ENCODE assay signal across 9 cellular contexts in genomic region chr2:237859082-237859433, GRCh38. TPM values are rescaled to one million over a fixed set of nuclear protein-coding genes. Genes with fewer than 3 reads are reported as not detected.
A peak's percentile ranks its signal among the peaks of the same experiment; 100 is the strongest.
DNase-seq lines count a peak whose midpoint lies in the region; ATAC-seq, FAIRE-seq and TF ChIP-seq lines count a peak whose summit lies in the region.
"Had no signal": no experiment of that assay in that cellular context is flagged by ENCODE, and none has a peak within 500 bp of the region (broad histone marks: within the 10 kb centered on the region; RNA-seq: fewer than 3 reads in every experiment).

No MANE protein-coding gene starts in this region.

- no peaks in the 10 kb centered on the region for H3K36me3 ChIP-seq in HepG2 (replicated peaks in 1 of 2; ENCODE audit: control insufficient read depth in 1 of 2, insufficient read depth in 2 of 2, low read length in 2 of 2)

- no peak for FAIRE-seq in HepG2 (lab: Jason Lieb, UNC)

- peaks cover 50% of the 10 kb centered on the region for H3K27me3 Mint-ChIP-seq in activated CD4-positive, alpha-beta T cell treated with anti-CD3 and anti-CD28 coated beads, Interleukin-2, amount 10 ng/mL, durations not matched to agents 24 days and 14 days
- H3K27me3 Mint-ChIP-seq in brain, result peaks cover 30% of the 10 kb centered on the region

- H3K9ac ChIP-seq in HepG2 (ENCODE audit: insufficient read depth, low read depth, low read length), result no peak overlapping the region

- TF ChIP-seq CTCF in brain (conservative IDR thresholded peaks at IDR 0.05) (no peak), HepG2 (CRISPR knock-in tag; IDR thresholded peaks at IDR 0.05) (no peak)

- DNase-seq in activated CD4-positive, alpha-beta T cell treated with anti-CD3 and anti-CD28 coated beads, Interleukin-2, amount 10 ng/mL, durations not matched to agents 24 days and 14 days, result no peak
- DNase-seq in activated CD4-positive, alpha-beta T cell treated with anti-CD3 and anti-CD28 coated beads, Interleukin-2, amount 50 U/mL, for 48 hours, result no peak
- DNase-seq in HepG2 (ENCODE audit: low spot score) (no peak), substantia nigra (lab: John Stamatoyannopoulos, UW) (no peak), SW 1271 (lab: John Stamatoyannopoulos, UW) (no peak), amygdala (lab: John Stamatoyannopoulos, UW) (no peak)

- H3K9me3 ChIP-seq in HepG2 (ENCODE audit: low read length), result no peaks in the 10 kb centered on the region

- BruUV-seq in HepG2 (replicated peaks; lab: Mats Ljungman, UMichigan), result no TSS peak

- H3K27ac Mint-ChIP-seq in activated CD4-positive, alpha-beta T cell treated with anti-CD3 and anti-CD28 coated beads, Interleukin-2, amount 10 ng/mL, durations not matched to agents 24 days and 14 days, result peak overlapping the region; percentile 0
- peak overlapping the region in 1 of 5 experiments; percentile 93 for H3K27ac Mint-ChIP-seq in brain

- H2AFZ ChIP-seq in HepG2 (ENCODE audit: low read length), result no peak overlapping the region

- H3K4me3 ChIP-seq in HepG2 (replicated peaks in 1 of 3; ENCODE audit: insufficient read depth in 1 of 3, low read depth in 2 of 3, low read length in 3 of 3), result peak overlapping the region in 1 of 3 experiments; percentile 61; a peak in 1 of 6 replicates

- H3K4me2 ChIP-seq in HepG2 (ENCODE audit: low read depth, low read length), result peak overlapping the region; percentile 73

- peak overlapping the region; percentile 65 for H3K4me3 Mint-ChIP-seq in activated CD4-positive, alpha-beta T cell treated with anti-CD3 and anti-CD28 coated beads, Interleukin-2, amount 10 ng/mL, durations not matched to agents 24 days and 14 days
- H3K4me3 Mint-ChIP-seq in brain, result peak overlapping the region; percentile 43 to 82 (median 76)

- no peaks in the 10 kb centered on the region for H3K79me2 ChIP-seq in HepG2 (ENCODE audit: insufficient read depth, low read length)

- in situ Hi-C loops in HepG2 (cut with HindIII; ENCODE audit: extremely low pct_ligation_motif_present, low pct_unique_long_range_greater_than_20kb), result loop anchor here (5.0 to 10.0 kb wide), 2 partner anchors 248 to 406 kb away; no protein-coding TSS in a partner anchor

- H3K4me1 Mint-ChIP-seq in activated CD4-positive, alpha-beta T cell treated with anti-CD3 and anti-CD28 coated beads, Interleukin-2, amount 10 ng/mL, durations not matched to agents 24 days and 14 days, result peaks cover 12% of the 10 kb centered on the region
- H3K4me1 Mint-ChIP-seq in brain, result peaks cover 35% of the 10 kb centered on the region

- WGBS in HepG2 (ENCODE audit: low lambda C conversion rate), result 67% methylated on average over 12 of the region's 15 CpGs

- CTCF ChIA-PET in HepG2 (lab: Yijun Ruan, JAX; ENCODE audit: low intra/inter-chr PET ratio, low total read pairs), result interaction anchor here (0.8 to 2.2 kb wide), 4 partner anchors 65 to 397 kb away, joined by 4 to 8 read pairs (median 6); no protein-coding TSS in a partner anchor

- TF ChIP-seq RAD21 in HepG2 (CRISPR knock-in tag; IDR thresholded peaks at IDR 0.05), result no peak

- POLR2A ChIA-PET in HepG2 (lab: Yijun Ruan, JAX), result interaction anchor here (1.1 kb wide), 2 partner anchors 380 to 405 kb away, joined by 4 read pairs; partner anchors contain the start of gene HES6

- no peak for TF ChIP-seq POLR2A in HepG2 (IDR thresholded peaks at IDR 0.05; ENCODE audit: insufficient read depth in 1 of 2, low read depth in 2 of 2, low read length in 2 of 2)

- intact Hi-C loops in activated CD4-positive, alpha-beta T cell treated with anti-CD3 and anti-CD28 coated beads, Interleukin-2, amount 10 ng/mL, durations not matched to agents 24 days and 14 days (cut with micrococcal nuclease), result loop anchor here (2.0 to 10.0 kb wide), 4 partner anchors 40 to 276 kb away; partner anchors contain the start of gene KLHL30
- intact Hi-C loops in HepG2 (cut with micrococcal nuclease; ENCODE audit: unreplicated experiment), result loop anchor here (5.0 kb wide), 1 partner anchor 278 kb away; the partner anchor contains the start of gene KLHL30

- H3K27ac ChIP-seq in HepG2 (ENCODE audit: extremely low read length, insufficient read depth, low read length), result no peak overlapping the region
- H3K27ac ChIP-seq in substantia nigra (ENCODE audit: low read depth, low read length, poor library complexity, severe bottlenecking), result peak overlapping the region; percentile 26

- no peak for TF ChIP-seq EP300 in HepG2 (IDR thresholded peaks at IDR 0.05; ENCODE audit: low read depth in 2 of 2, low read length in 2 of 2)
- TF ChIP-seq EP300 in HepG2 (CRISPR knock-in tag; IDR thresholded peaks at IDR 0.05; ENCODE audit: borderline replicate concordance), result no peak

- no peaks in the 10 kb centered on the region for H3K9me3 Mint-ChIP-seq in activated CD4-positive, alpha-beta T cell treated with anti-CD3 and anti-CD28 coated beads, Interleukin-2, amount 10 ng/mL, durations not matched to agents 24 days and 14 days
- H3K9me3 Mint-ChIP-seq in brain, result peaks cover 0 to 3% (median 0%) of the 10 kb centered on the region in 5 experiments
- H3K9me3 Mint-ChIP-seq: activated T-helper 2 cell treated with anti-CD3 and anti-CD28 coated beads, Interferon-gamma antibody, Interleukin-2, Interleukin-4, amounts not matched to agents 10 μg/mL and 5 μg/mL and 100 μg/mL, durations not matched to agents 14 hours and 24 hours and 36 hours had no signal

- no peaks in the 10 kb centered on the region for H4K20me1 ChIP-seq in HepG2 (ENCODE audit: insufficient read depth, low read length)

- no peaks in the 10 kb centered on the region for H3K36me3 Mint-ChIP-seq in activated CD4-positive, alpha-beta T cell treated with anti-CD3 and anti-CD28 coated beads, Interleukin-2, amount 10 ng/mL, durations not matched to agents 24 days and 14 days (ENCODE audit: low read depth)
- no peaks in the 10 kb centered on the region for H3K36me3 Mint-ChIP-seq in brain

- H3K4me1 ChIP-seq in HepG2 (ENCODE audit: insufficient read depth, low read length), result peaks cover 31% of the 10 kb centered on the region

- ATAC-seq in HepG2, result no peak
- ATAC-seq in GM18909 (IDR thresholded peaks at IDR 0.05; ENCODE audit: poor library complexity, unreplicated experiment), result no peak

- peaks cover 9 to 87% of the 10 kb centered on the region in 2 experiments; a peak in 4 of 5 replicates for H3K27me3 ChIP-seq in HepG2 (ENCODE audit: control insufficient read depth in 1 of 2, insufficient read depth in 2 of 2, low read length in 2 of 2)

TF ChIP-seq in HepG2, 621 proteins besides CTCF, POLR2A, EP300 and RAD21 (continues in another document):
- TF ChIP-seq ZBTB43 (CRISPR knock-in tag; conservative IDR thresholded peaks at IDR 0.05) (no peak), CEBPB (IDR thresholded peaks at IDR 0.05; ENCODE audit: borderline replicate concordance, low read depth, low read length) (no peak), ASH2L (IDR thresholded peaks at IDR 0.05; ENCODE audit: insufficient read length, low read depth, low read length) (no peak), ZNF280B (CRISPR knock-in tag; IDR thresholded peaks at IDR 0.05; ENCODE audit: borderline replicate concordance) (no peak)

RNA-seq across cellular contexts. Expression of gene RAMP1, which starts 0.4 kb away (rescaled TPM):
- total RNA-seq in activated CD4-positive, alpha-beta T cell treated with anti-CD3 and anti-CD28 coated beads, Interleukin-2, amount 10 ng/mL, durations not matched to agents 24 days and 14 days, result 17.6 TPM in 2 replicates
- polyA plus RNA-seq in brain (ENCODE audit: insufficient read depth, low read depth, low replicate concordance) (75.7 TPM), HepG2 (2011; rRNA removed) (0.61 and 1.9 TPM in 2 replicates)
- 0.29 TPM in 1 of 2 replicates, not detected in the other for total RNA-seq in HepG2 (2016; rRNA removed; fragmentation: Illumina TruSeq; extraction: Trizol)
- not detected in 2 replicates for total RNA-seq in HepG2 (2016; cell fraction: cytosol; rRNA removed; fragmentation: Illumina TruSeq; extraction: Trizol; ENCODE audit: low read depth)
- total RNA-seq in HepG2 (2016; cell fraction: insoluble cytoplasmic fraction; rRNA removed; fragmentation: Illumina TruSeq; extraction: Trizol), result 0.17 TPM in 1 of 2 replicates, not detected in the other
- 0.19 TPM in 1 of 2 replicates, not detected in the other for total RNA-seq in HepG2 (2016; cell fraction: membrane; rRNA removed; fragmentation: Illumina TruSeq; extraction: Trizol)
- total RNA-seq in HepG2 (2016; cell fraction: nucleus; rRNA removed; fragmentation: Illumina TruSeq; extraction: Trizol), result not detected in 2 replicates
- polyA plus RNA-seq in HepG2 (2011; cell fraction: cytosol; rRNA removed), result 0.83 and 1.1 TPM in 2 replicates
- 0.68 and 1.2 TPM in 2 replicates for polyA plus RNA-seq in HepG2 (2011; cell fraction: nucleus; rRNA removed)
- 0.19 and 1.2 TPM in 2 replicates for polyA plus RNA-seq in HepG2 (2012)
- 0.24 TPM in 1 of 2 replicates, not detected in the other for polyA plus RNA-seq in HepG2 (2016; cell fraction: cytosol; fragmentation: Illumina TruSeq; extraction: Trizol; ENCODE audit: low read depth)
- polyA plus RNA-seq in HepG2 (2016; cell fraction: insoluble cytoplasmic fraction; fragmentation: Illumina TruSeq; extraction: Trizol; ENCODE audit: low read depth), result not detected in 2 replicates
- not detected in 2 replicates for polyA plus RNA-seq in HepG2 (2016; cell fraction: membrane; fragmentation: Illumina TruSeq; extraction: Trizol; ENCODE audit: low read depth)
- polyA plus RNA-seq in HepG2 (2016; cell fraction: nucleus; fragmentation: Illumina TruSeq; extraction: Trizol; ENCODE audit: insufficient read depth, low read depth), result 0.85 and 1.1 TPM in 2 replicates
- not detected in 2 replicates for polyA minus RNA-seq in HepG2 (2011; rRNA and poly(A)+ RNA removed; ENCODE audit: low replicate concordance)
- not detected in 2 replicates for polyA minus RNA-seq in HepG2 (2011; cell fraction: cytosol; rRNA and poly(A)+ RNA removed)
- not detected in 2 replicates for polyA minus RNA-seq in HepG2 (2011; cell fraction: nucleus; rRNA and poly(A)+ RNA removed)

Comparison
In these comparisons a context has a peak if more than half of its experiments do, and no peak if none do; other contexts are left out.
1. RNA of gene RAMP1, which starts 0.4 kb away (total RNA-seq): 17.6 TPM in activated CD4-positive, alpha-beta T cell treated with anti-CD3 and anti-CD28 coated beads, Interleukin-2, amount 10 ng/mL, durations not matched to agents 24 days and 14 days; 0.17 to 0.29 TPM in HepG2; every median in the first group is over 10 times any median in the second.